8 cellular contexts compared by ENCODE assay signal in genomic region chr6:37102299-37103168, GRCh38.
DNase-seq lines count a peak whose midpoint lies in the region; ATAC-seq and TF ChIP-seq lines count a peak whose summit lies in the region.

No MANE protein-coding gene starts in this region.

- TF ChIP-seq CTCF in PC-9 (conservative IDR thresholded peaks at IDR 0.05) (no peak), esophagus squamous epithelium (IDR thresholded peaks at IDR 0.05) (peak in 3 of 6 experiments; percentile 8 to 24 (median 16))

- no TSS peak for BruUV-seq in PC-9 (replicated peaks; lab: Mats Ljungman, UMichigan)

- H3K9me3 ChIP-seq in PC-9 (ENCODE audit: insufficient read depth, low read depth) (no peaks in the 10 kb centered on the region), esophagus squamous epithelium (no peaks in the 10 kb centered on the region), muscle layer of duodenum (ENCODE audit: control insufficient read depth in 1 of 2, low read length in 2 of 2) (no peaks in the 10 kb centered on the region)

- no peaks in the 10 kb centered on the region for H3K36me3 Mint-ChIP-seq in activated T-cell treated with anti-CD3 and anti-CD28 coated beads, Interleukin-2, amount 50 U/mL, for 72 hours (ENCODE audit: insufficient read depth in 2 of 2)

- H3K27ac Mint-ChIP-seq in activated T-cell treated with anti-CD3 and anti-CD28 coated beads, Interleukin-2, amount 50 U/mL, for 72 hours: peak overlapping the region; percentile 67

- no peaks in the 10 kb centered on the region for H3K9me2 ChIP-seq in PC-9 (ENCODE audit: insufficient read depth)

- H2AFZ ChIP-seq in PC-9: 0 out of 2 replicates have a peak overlapping the region, but pooled peaks have one; percentile 35

- intact Hi-C loops in PC-9 (cut with micrococcal nuclease; ENCODE audit: unreplicated experiment) (loop anchor here (1.0 to 2.0 kb wide), 7 partner anchors 9 to 106 kb away; no protein-coding TSS in a partner anchor), esophagus squamous epithelium (cut with DNase I) (no loop called here)

- POLR2A ChIA-PET in PC-9 (lab: Charles Lee; ENCODE audit: unreplicated experiment): interaction anchor here (0.6 to 1.4 kb wide), 7 partner anchors 31 to 424 kb away, joined by 3 to 26 read pairs (median 5); partner anchors contain the start of gene CDKN1A

- TF ChIP-seq POLR2A in esophagus squamous epithelium (IDR thresholded peaks at IDR 0.05): peak in 2 of 4 donors; percentile 44 to 51

- H3K27ac ChIP-seq in PC-9 (peak overlapping the region; percentile 97), esophagus squamous epithelium (peak overlapping the region; percentile 79 to 93 (median 86)), muscle layer of duodenum (ENCODE audit: low read length) (peak overlapping the region; percentile 82)

- in situ Hi-C loops in Caki2 (cut with HindIII; ENCODE audit: low pct_unique_long_range_greater_than_20kb, low sequenced_read_pairs): no loop called here

- H4K20me1 ChIP-seq in PC-9 (ENCODE audit: insufficient read depth): no peaks in the 10 kb centered on the region

- peaks cover 55% of the 10 kb centered on the region for H3K4me1 ChIP-seq in PC-9 (replicated peaks; ENCODE audit: insufficient read depth)
- H3K4me1 ChIP-seq in esophagus squamous epithelium: peaks cover 15 to 39% (median 24%) of the 10 kb centered on the region in 3 donors
- H3K4me1 ChIP-seq in muscle layer of duodenum (ENCODE audit: control insufficient read depth in 1 of 2, insufficient read depth in 2 of 2, low read length in 2 of 2): peaks cover 8 to 13% of the 10 kb centered on the region in 2 donors

- no peak for TF ChIP-seq EP300 in Ishikawa (IDR thresholded peaks at IDR 0.05; ENCODE audit: borderline replicate concordance)

- CTCF ChIA-PET in PC-9 (lab: Charles Lee): interaction anchor here (0.6 to 1.7 kb wide), 5 partner anchors 35 to 1238 kb away, joined by 3 to 7 read pairs (median 3); partner anchors contain the start of gene PIM1

- peaks cover 55% of the 10 kb centered on the region for H3K4me1 Mint-ChIP-seq in activated T-cell treated with anti-CD3 and anti-CD28 coated beads, Interleukin-2, amount 50 U/mL, for 72 hours (ENCODE audit: low read depth)

- H3K36me3 ChIP-seq in PC-9 (ENCODE audit: low read depth): no peaks in the 10 kb centered on the region
- no peaks in the 10 kb centered on the region for H3K36me3 ChIP-seq in esophagus squamous epithelium
- no peaks in the 10 kb centered on the region for H3K36me3 ChIP-seq in muscle layer of duodenum (ENCODE audit: control insufficient read depth in 1 of 2, insufficient read depth in 2 of 2, low read length in 2 of 2)

- no peaks in the 10 kb centered on the region for H3K79me2 ChIP-seq in PC-9 (ENCODE audit: low read depth)

- peak; percentile 76 for ATAC-seq in GM21515 (IDR thresholded peaks at IDR 0.05; ENCODE audit: unreplicated experiment)
- ATAC-seq in activated T-cell treated with anti-CD3 and anti-CD28 coated beads, Interleukin-2, amount 50 U/mL, for 72 hours (replicated peaks in 1 of 2): peak; percentile 93

- H3K4me3 ChIP-seq in PC-9 (peak overlapping the region; percentile 43; the same call in 1 of the 2 replicates), esophagus squamous epithelium (peak overlapping the region; percentile 26 to 77 (median 44)), muscle layer of duodenum (ENCODE audit: low read depth in 1 of 2, low read length in 2 of 2) (peak overlapping the region; percentile 52)

- H3K27me3 ChIP-seq in PC-9 (ENCODE audit: insufficient read depth, low read depth) (no peaks in the 10 kb centered on the region), esophagus squamous epithelium (no peaks in the 10 kb centered on the region), muscle layer of duodenum (ENCODE audit: low read depth, low read length) (no peaks in the 10 kb centered on the region)

- H3K4me2 ChIP-seq in PC-9: peak overlapping the region; percentile 74

- H3K27me3 Mint-ChIP-seq in activated T-cell treated with anti-CD3 and anti-CD28 coated beads, Interleukin-2, amount 50 U/mL, for 72 hours (ENCODE audit: low read depth): no peaks in the 10 kb centered on the region

- DNase-seq in Caki2 (ENCODE audit: low read depth): peak; percentile 99
- peak; percentile 77 to 87 for DNase-seq in PC-9
- peak; percentile 75 to 77 for DNase-seq in activated T-cell treated with anti-CD3 and anti-CD28 coated beads, Interleukin-2, amount 50 U/mL, for 72 hours
- DNase-seq in esophagus squamous epithelium (lab: John Stamatoyannopoulos, UW): no peak
- DNase-seq in stimulated activated CD8-positive, alpha-beta memory T cell treated with anti-CD3 and anti-CD28 coated beads, Interleukin-7, amount 100 ng/mL, for 1 hour (ENCODE audit: low read depth in 2 of 2): peak; percentile 40 to 45

- WGBS in esophagus squamous epithelium, 2 donors: 0 to 5% methylated on average over 1 to 6 of the region's 36 CpGs

- TF ChIP-seq RAD21 in Ishikawa (IDR thresholded peaks at IDR 0.05; ENCODE audit: low read depth): no peak

- H3F3A ChIP-seq in PC-9 (ENCODE audit: insufficient read depth, low read depth): peaks cover 38% of the 10 kb centered on the region

- H3K9me3 Mint-ChIP-seq in activated T-cell treated with anti-CD3 and anti-CD28 coated beads, Interleukin-2, amount 50 U/mL, for 72 hours: no peaks in the 10 kb centered on the region

- H3K4me3 Mint-ChIP-seq in activated T-cell treated with anti-CD3 and anti-CD28 coated beads, Interleukin-2, amount 50 U/mL, for 72 hours: peak overlapping the region; percentile 84 to 86

TF ChIP-seq in Ishikawa, 13 proteins besides CTCF, POLR2A, EP300 and RAD21:
- TF ChIP-seq NFIC (IDR thresholded peaks at IDR 0.05) (peak; percentile 58), FOXM1 (IDR thresholded peaks at IDR 0.05; ENCODE audit: borderline replicate concordance, low read depth) (no peak), ZBTB7A (IDR thresholded peaks at IDR 0.05; ENCODE audit: low read depth) (peak; percentile 75), CEBPB (IDR thresholded peaks at IDR 0.05) (0 out of 2 replicates have a peak, but pooled peaks have one; percentile 1)
- TF ChIP-seq, protein P1, sequence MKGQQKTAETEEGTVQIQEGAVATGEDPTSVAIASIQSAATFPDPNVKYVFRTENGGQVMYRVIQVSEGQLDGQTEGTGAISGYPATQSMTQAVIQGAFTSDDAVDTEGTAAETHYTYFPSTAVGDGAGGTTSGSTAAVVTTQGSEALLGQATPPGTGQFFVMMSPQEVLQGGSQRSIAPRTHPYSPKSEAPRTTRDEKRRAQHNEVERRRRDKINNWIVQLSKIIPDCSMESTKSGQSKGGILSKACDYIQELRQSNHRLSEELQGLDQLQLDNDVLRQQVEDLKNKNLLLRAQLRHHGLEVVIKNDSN (IDR thresholded peaks at IDR 0.05): 0 out of 2 replicates have a peak, but pooled peaks have one; percentile 42
TF ChIP-seq in Ishikawa: peak in this region for 4.
